In genomic region chr3:30112904-30113484, GRCh38 we compare ENCODE assay signal across 8 cellular contexts.
DNase-seq lines count a peak whose midpoint lies in the region; ATAC-seq and TF ChIP-seq lines count a peak whose summit lies in the region.

No MANE protein-coding gene starts in this region.

- ATAC-seq in HG02885 (IDR thresholded peaks at IDR 0.05; ENCODE audit: poor library complexity, unreplicated experiment), result peak; percentile 63

- H3F3A ChIP-seq in PC-9 (ENCODE audit: insufficient read depth, low read depth), result no peaks in the 10 kb centered on the region
- no peaks in the 10 kb centered on the region for H3F3A ChIP-seq in neural cell (ENCODE audit: insufficient read depth, low read length, poor library complexity, severe bottlenecking)

- no peak overlapping the region for H3K4me3 Mint-ChIP-seq in activated CD4-positive, alpha-beta memory T cell treated with anti-CD3 and anti-CD28 coated beads for 36 hours

- H3K27me3 ChIP-seq in PC-9 (ENCODE audit: insufficient read depth, low read depth), result no peaks in the 10 kb centered on the region
- H3K27me3 ChIP-seq in neural cell (ENCODE audit: insufficient read depth, low read depth, low read length), result no peaks in the 10 kb centered on the region

- BruUV-seq in PC-9 (replicated peaks; lab: Mats Ljungman, UMichigan), result no TSS peak

- H3K9me2 ChIP-seq in PC-9 (ENCODE audit: insufficient read depth) (no peaks in the 10 kb centered on the region), neural cell (ENCODE audit: insufficient read depth, low read length) (no peaks in the 10 kb centered on the region)

- H3K4me2 ChIP-seq in PC-9, result no peak overlapping the region
- H3K4me2 ChIP-seq in neural cell (ENCODE audit: low read length), result no peak overlapping the region

- TF ChIP-seq CTCF in PC-9 (conservative IDR thresholded peaks at IDR 0.05) (peak; percentile 71), epithelial cell of esophagus (IDR thresholded peaks at IDR 0.05; ENCODE audit: insufficient read depth, low read depth, low read length, missing control alignments) (peak; percentile 47), neural cell (IDR thresholded peaks at IDR 0.05; ENCODE audit: poor library complexity, severe bottlenecking) (peak; percentile 74)

- no peak overlapping the region for H3K9ac ChIP-seq in neural cell (ENCODE audit: low read length)

- H3K36me3 ChIP-seq in PC-9 (ENCODE audit: low read depth) (no peaks in the 10 kb centered on the region), neural cell (ENCODE audit: insufficient read depth, low read length) (no peaks in the 10 kb centered on the region)

- H3K79me2 ChIP-seq in PC-9 (ENCODE audit: low read depth) (no peaks in the 10 kb centered on the region), neural cell (replicated peaks; ENCODE audit: insufficient read depth, low read length) (no peaks in the 10 kb centered on the region)

- TF ChIP-seq RAD21 in neural cell (conservative IDR thresholded peaks at IDR 0.05), result peak; percentile 71

- H4K20me1 ChIP-seq in PC-9 (ENCODE audit: insufficient read depth), result no peaks in the 10 kb centered on the region
- H4K20me1 ChIP-seq in neural cell (ENCODE audit: insufficient read depth), result no peaks in the 10 kb centered on the region

- no peaks in the 10 kb centered on the region for H3K9me3 ChIP-seq in PC-9 (ENCODE audit: insufficient read depth, low read depth)
- H3K9me3 ChIP-seq in neural cell (ENCODE audit: low read length), result no peaks in the 10 kb centered on the region

- peaks cover 3% of the 10 kb centered on the region for H3K4me1 Mint-ChIP-seq in activated CD4-positive, alpha-beta memory T cell treated with anti-CD3 and anti-CD28 coated beads for 36 hours (ENCODE audit: low read depth)

- H3K27me3 Mint-ChIP-seq in activated CD4-positive, alpha-beta memory T cell treated with anti-CD3 and anti-CD28 coated beads for 36 hours, result no peaks in the 10 kb centered on the region

- H2AFZ ChIP-seq in PC-9 (no peak overlapping the region), neural cell (ENCODE audit: low read depth, low read length) (no peak overlapping the region)

- no peak overlapping the region for H3K27ac Mint-ChIP-seq in activated CD4-positive, alpha-beta memory T cell treated with anti-CD3 and anti-CD28 coated beads for 36 hours

- H3K27ac ChIP-seq in PC-9, result no peak overlapping the region
- no peak overlapping the region for H3K27ac ChIP-seq in neural cell (ENCODE audit: low read length)

- intact Hi-C loops in PC-9 (cut with micrococcal nuclease; ENCODE audit: unreplicated experiment), result loop anchor here (1.0 to 2.0 kb wide), 4 partner anchors 70 to 636 kb away; no protein-coding TSS in a partner anchor
- intact Hi-C loops in activated CD4-positive, alpha-beta memory T cell treated with anti-CD3 and anti-CD28 coated beads for 36 hours (cut with micrococcal nuclease), result loop anchor here (1.0 to 2.0 kb wide), 3 partner anchors 86 to 638 kb away; no protein-coding TSS in a partner anchor

- H3K36me3 Mint-ChIP-seq in activated CD4-positive, alpha-beta memory T cell treated with anti-CD3 and anti-CD28 coated beads for 36 hours, result no peaks in the 10 kb centered on the region

- POLR2A ChIA-PET in PC-9 (lab: Charles Lee; ENCODE audit: unreplicated experiment), result no interaction called here
- POLR2A ChIA-PET in activated CD4-positive, alpha-beta memory T cell treated with anti-CD3 and anti-CD28 coated beads for 36 hours (lab: Charles Lee), result no interaction called here

- TF ChIP-seq EP300 in neural cell (conservative IDR thresholded peaks at IDR 0.05; ENCODE audit: poor library complexity, severe bottlenecking), result no peak

- H3K9me3 Mint-ChIP-seq in activated CD4-positive, alpha-beta memory T cell treated with anti-CD3 and anti-CD28 coated beads for 36 hours, result no peaks in the 10 kb centered on the region

- CTCF ChIA-PET in PC-9 (lab: Charles Lee), result interaction anchor here (0.7 to 0.9 kb wide), 2 partner anchors 85 to 362 kb away, joined by 3 read pairs; no protein-coding TSS in a partner anchor
- CTCF ChIA-PET in activated CD4-positive, alpha-beta memory T cell treated with anti-CD3 and anti-CD28 coated beads for 36 hours (lab: Charles Lee), result interaction anchor here (1.0 to 2.9 kb wide), 6 partner anchors 85 to 656 kb away, joined by 3 to 37 read pairs (median 6); partner anchors contain the start of gene TGFBR2

- DNase-seq in DMS 273 treated with DMSO at 0.1 percent for 48 hours (lab: John Stamatoyannopoulos, UW) (peak; percentile 5), PC-9 (no peak), epithelial cell of esophagus (ENCODE audit: low read depth) (peak; percentile 36), NCI-H187 treated with DMSO at 0.1 percent for 48 hours (lab: John Stamatoyannopoulos, UW) (no peak)
- no peak for DNase-seq in activated CD4-positive, alpha-beta memory T cell treated with anti-CD3 and anti-CD28 coated beads for 36 hours
- DNase-seq in stimulated activated CD8-positive, alpha-beta memory T cell treated with anti-CD3 and anti-CD28 coated beads, Interleukin-4, amount 100 ng/mL, for 48 hours, result no peak

- no peaks in the 10 kb centered on the region for H3K4me1 ChIP-seq in PC-9 (replicated peaks; ENCODE audit: insufficient read depth)

- H3K4me3 ChIP-seq in PC-9 (no peak overlapping the region), epithelial cell of esophagus (ENCODE audit: low read length) (no peak overlapping the region), neural cell (ENCODE audit: low read length) (no peak overlapping the region)

TF ChIP-seq in neural cell, 6 proteins besides CTCF, POLR2A, EP300 and RAD21:
- TF ChIP-seq SMC3 (conservative IDR thresholded peaks at IDR 0.05; ENCODE audit: poor library complexity) (peak; percentile 79), EZH2 (IDR thresholded peaks at IDR 0.05; ENCODE audit: borderline replicate concordance, insufficient read depth, low read length, poor library complexity, severe bottlenecking) (no peak)

Comparison
In these comparisons a context has a peak if more than half of its experiments do, and no peak if none do; other contexts are left out.
1. DNase-seq: peak in DMS 273 treated with DMSO at 0.1 percent for 48 hours (single experiment) and epithelial cell of esophagus (single experiment); none in PC-9 (0 of 2), activated CD4-positive, alpha-beta memory T cell treated with anti-CD3 and anti-CD28 coated beads for 36 hours (single experiment), NCI-H187 treated with DMSO at 0.1 percent for 48 hours (single experiment) and stimulated activated CD8-positive, alpha-beta memory T cell treated with anti-CD3 and anti-CD28 coated beads, Interleukin-4, amount 100 ng/mL, for 48 hours (single experiment).
2. Peak in every context shown above with its lines, with median percentiles within 50 percentile points of each other: CTCF ChIP-seq.